In genomic region chr14:68020999-68021663, GRCh38 we compare ENCODE assay signal across 15 cellular contexts.
DNase-seq lines count a peak whose midpoint lies in the region; ATAC-seq, FAIRE-seq and TF ChIP-seq lines count a peak whose summit lies in the region.
"Had no signal": no experiment of that assay in that cellular context is flagged by ENCODE, and none has a peak within 500 bp of the region (broad histone marks: within the 10 kb centered on the region; RNA-seq: fewer than 3 reads in every experiment).

No MANE protein-coding gene starts in this region.

- H3K9me3 ChIP-seq in stomach: peaks cover 0 to 7% (median 3%) of the 10 kb centered on the region in 4 donors
- H3K9me3 ChIP-seq: ascending aorta had no signal

- no peak for TF ChIP-seq CTCF in stomach (IDR thresholded peaks at IDR 0.05)

- intact Hi-C loops in sciatic nerve (cut with DNase I): no loop called here
- intact Hi-C loops in activated T-helper 1 cell treated with anti-CD3 and anti-CD28 coated beads, Interleukin-12 subunit alpha, Interleukin-12 subunit beta, Interleukin-2, Interleukin-4 antibody, amounts not matched to agents 30 ng/mL and 10 ng/mL and 1 ng/mL, durations not matched to agents 14 hours and 24 hours and 36 hours (cut with micrococcal nuclease): no loop called here
- intact Hi-C loops in stomach (cut with DNase I; ENCODE audit: low total_unique reads): no loop called here

- ATAC-seq in sciatic nerve (peak; percentile 68), GM21717 (IDR thresholded peaks at IDR 0.05; ENCODE audit: unreplicated experiment) (no peak)
- ATAC-seq: lower lobe of right lung had no signal

- FAIRE-seq in GM12892 (lab: Jason Lieb, UNC): peak; percentile 73

- H3K36me3 Mint-ChIP-seq in activated T-helper 1 cell treated with anti-CD3 and anti-CD28 coated beads, Interleukin-12 subunit alpha, Interleukin-12 subunit beta, Interleukin-2, Interleukin-4 antibody, amounts not matched to agents 30 ng/mL and 10 ng/mL and 1 ng/mL, durations not matched to agents 14 hours and 24 hours and 36 hours (ENCODE audit: low read depth): no peaks in the 10 kb centered on the region

- H3K27me3 Mint-ChIP-seq in activated T-helper 1 cell treated with anti-CD3 and anti-CD28 coated beads, Interleukin-12 subunit alpha, Interleukin-12 subunit beta, Interleukin-2, Interleukin-4 antibody, amounts not matched to agents 30 ng/mL and 10 ng/mL and 1 ng/mL, durations not matched to agents 14 hours and 24 hours and 36 hours (ENCODE audit: insufficient read depth): no peaks in the 10 kb centered on the region

- peaks cover 15% of the 10 kb centered on the region for H3K9me3 Mint-ChIP-seq in activated T-helper 1 cell treated with anti-CD3 and anti-CD28 coated beads, Interleukin-12 subunit alpha, Interleukin-12 subunit beta, Interleukin-2, Interleukin-4 antibody, amounts not matched to agents 30 ng/mL and 10 ng/mL and 1 ng/mL, durations not matched to agents 14 hours and 24 hours and 36 hours

- H3K4me1 Mint-ChIP-seq in activated T-helper 1 cell treated with anti-CD3 and anti-CD28 coated beads, Interleukin-12 subunit alpha, Interleukin-12 subunit beta, Interleukin-2, Interleukin-4 antibody, amounts not matched to agents 30 ng/mL and 10 ng/mL and 1 ng/mL, durations not matched to agents 14 hours and 24 hours and 36 hours (ENCODE audit: low read depth): no peaks in the 10 kb centered on the region

- H3K27me3 ChIP-seq in stomach: no peaks in the 10 kb centered on the region
- H3K27me3 ChIP-seq: ascending aorta had no signal

- no peak overlapping the region for H3K4me3 ChIP-seq in stomach
- H3K4me3 ChIP-seq: ascending aorta, lower lobe of right lung had no signal

- no peaks in the 10 kb centered on the region for H3K36me3 ChIP-seq in stomach
- H3K36me3 ChIP-seq: ascending aorta, lower lobe of right lung had no signal

- TF ChIP-seq POLR2A in GM12892 (IDR thresholded peaks at IDR 0.05; ENCODE audit: low read depth, low read length) (no peak), stomach (IDR thresholded peaks at IDR 0.05) (no peak)

- no peak for DNase-seq in GM12892 (ENCODE audit: insufficient read length)
- DNase-seq in NAMALWA (ENCODE audit: low spot score): peak; percentile 1
- peak; percentile 92 for DNase-seq in NCI-H526 treated with DMSO at 0.1 percent for 48 hours (lab: John Stamatoyannopoulos, UW)
- no peak for DNase-seq in sciatic nerve (ENCODE audit: low spot score)
- no peak for DNase-seq in activated T-helper 1 cell treated with anti-CD3 and anti-CD28 coated beads, Interleukin-12 subunit alpha, Interleukin-12 subunit beta, Interleukin-2, Interleukin-4 antibody, amounts not matched to agents 30 ng/mL and 10 ng/mL and 1 ng/mL, durations not matched to agents 14 hours and 24 hours and 36 hours (ENCODE audit: low spot score)
- DNase-seq in stomach: no peak
- DNase-seq in kidney glomerular epithelial cell (lab: John Stamatoyannopoulos, UW): no peak
- DNase-seq: effector memory CD4-positive, alpha-beta T cell; lower lobe of right lung; stimulated activated CD4-positive, alpha-beta T cell treated with anti-CD3 and anti-CD28 coated beads, Interleukin-2, amount 100 ng/mL, for 24 hours; stimulated activated naive CD4-positive, alpha-beta T cell treated with Interleukin-2 at 50 U/mL for 16 hours had no signal

- H3K27ac Mint-ChIP-seq in activated T-helper 1 cell treated with anti-CD3 and anti-CD28 coated beads, Interleukin-12 subunit alpha, Interleukin-12 subunit beta, Interleukin-2, Interleukin-4 antibody, amounts not matched to agents 30 ng/mL and 10 ng/mL and 1 ng/mL, durations not matched to agents 14 hours and 24 hours and 36 hours: no peak overlapping the region

- peak overlapping the region in 1 of 5 donors; percentile 6 for H3K27ac ChIP-seq in stomach
- H3K27ac ChIP-seq: ascending aorta, lower lobe of right lung, parathyroid adenoma, VCaP had no signal

- H3K4me3 Mint-ChIP-seq in activated T-helper 1 cell treated with anti-CD3 and anti-CD28 coated beads, Interleukin-12 subunit alpha, Interleukin-12 subunit beta, Interleukin-2, Interleukin-4 antibody, amounts not matched to agents 30 ng/mL and 10 ng/mL and 1 ng/mL, durations not matched to agents 14 hours and 24 hours and 36 hours: no peak overlapping the region

- TF ChIP-seq EP300 in stomach (IDR thresholded peaks at IDR 0.05): no peak

- H3K4me1 ChIP-seq in stomach: peaks cover 0 to 22% (median 7%) of the 10 kb centered on the region in 4 donors
- H3K4me1 ChIP-seq: ascending aorta, lower lobe of right lung, parathyroid adenoma had no signal

- 46 to 56% (median 49%) methylated on average over 4 of the region's 4 CpGs for WGBS in stomach, 5 donors

Comparison
In these comparisons a context has a peak if more than half of its experiments do, and no peak if none do; other contexts are left out.
1. DNase-seq: peak in NAMALWA (single experiment) and NCI-H526 treated with DMSO at 0.1 percent for 48 hours (single experiment); none in GM12892 (single experiment), sciatic nerve (single experiment), activated T-helper 1 cell treated with anti-CD3 and anti-CD28 coated beads, Interleukin-12 subunit alpha, Interleukin-12 subunit beta, Interleukin-2, Interleukin-4 antibody, amounts not matched to agents 30 ng/mL and 10 ng/mL and 1 ng/mL, durations not matched to agents 14 hours and 24 hours and 36 hours (single experiment), stomach (single experiment) and kidney glomerular epithelial cell (single experiment).